8 cellular contexts compared by ENCODE assay signal in genomic region chr2:200964498-200964897, GRCh38.
DNase-seq lines count a peak whose midpoint lies in the region; ATAC-seq and TF ChIP-seq lines count a peak whose summit lies in the region.

No MANE protein-coding gene starts in this region.

- ATAC-seq in HG02938 (IDR thresholded peaks at IDR 0.05; ENCODE audit: unreplicated experiment) = no peak

- TF ChIP-seq CTCF in GM06990 (IDR thresholded peaks at IDR 0.05; ENCODE audit: insufficient read depth, low read length, poor library complexity, severe bottlenecking) (no peak), OCI-LY3 (IDR thresholded peaks at IDR 0.05; ENCODE audit: low read depth, low read length) (no peak), epithelial cell of esophagus (IDR thresholded peaks at IDR 0.05; ENCODE audit: insufficient read depth, low read depth, low read length, missing control alignments) (no peak)

- no peak overlapping the region for H2AFZ ChIP-seq in OCI-LY3 (ENCODE audit: low read depth, low read length)

- H4K20me1 ChIP-seq in OCI-LY3 (ENCODE audit: insufficient read depth, low read length) = peaks cover 11% of the 10 kb centered on the region; the same call in 1 of the 2 replicates

- peaks cover 46% of the 10 kb centered on the region for H3K79me2 ChIP-seq in OCI-LY3 (ENCODE audit: low read length)

- DNase-seq in GM06990 (ENCODE audit: extremely low read depth, insufficient read length) (no peak), epithelial cell of esophagus (ENCODE audit: low read depth) (no peak), pons (ENCODE audit: low spot score) (peak; percentile 24), COLO668 (lab: John Stamatoyannopoulos, UW; ENCODE audit: unreplicated experiment) (no peak), nucleus accumbens (lab: John Stamatoyannopoulos, UW) (no peak), NCI-H446 treated with DMSO at 0.1 percent for 48 hours (lab: John Stamatoyannopoulos, UW) (no peak)

- H3K27ac ChIP-seq in OCI-LY3 (ENCODE audit: low read length) = no peak overlapping the region

- H3K36me3 ChIP-seq in GM06990 (ENCODE audit: control insufficient read depth, insufficient read depth, low read length) (no peaks in the 10 kb centered on the region), OCI-LY3 (replicated peaks; ENCODE audit: low read depth, low read length) (peaks cover 4% of the 10 kb centered on the region)

- H3K9ac ChIP-seq in OCI-LY3 (ENCODE audit: low read length) = peak overlapping the region; percentile 82

- H3K4me1 ChIP-seq in OCI-LY3 (ENCODE audit: low read length) = peaks cover 37% of the 10 kb centered on the region

- H3K4me2 ChIP-seq in OCI-LY3 (ENCODE audit: low read length) = peak overlapping the region; percentile 78

- no peaks in the 10 kb centered on the region for H3K27me3 ChIP-seq in GM06990 (replicated peaks; ENCODE audit: control insufficient read depth, insufficient read depth, low read length)
- no peaks in the 10 kb centered on the region for H3K27me3 ChIP-seq in OCI-LY3 (ENCODE audit: low read depth, low read length)

- H3K4me3 ChIP-seq in GM06990 (replicated peaks; ENCODE audit: low read depth, low read length) (peak overlapping the region; percentile 82), OCI-LY3 (ENCODE audit: low read length) (peak overlapping the region; percentile 85), epithelial cell of esophagus (ENCODE audit: low read length) (peak overlapping the region; percentile 82)

- H3K9me3 ChIP-seq in OCI-LY3 (ENCODE audit: insufficient read depth, low read length) = no peaks in the 10 kb centered on the region
